ENCODE assay signal across 18 cellular contexts in genomic region chr6:25025248-25025918, GRCh38.
DNase-seq lines count a peak whose midpoint lies in the region; ATAC-seq and TF ChIP-seq lines count a peak whose summit lies in the region.
"Had no signal": no experiment of that assay in that cellular context is flagged by ENCODE, and none has a peak within 500 bp of the region (broad histone marks: within the 10 kb centered on the region; RNA-seq: fewer than 3 reads in every experiment).

No MANE protein-coding gene starts in this region.

- H3K27ac ChIP-seq in KMS-11 = peak overlapping the region; percentile 85
- H3K27ac ChIP-seq: cardiac muscle cell, HL-60, left ventricle myocardium inferior, tibial nerve had no signal

- H3K4me3 Mint-ChIP-seq in activated CD4-positive, alpha-beta T cell treated with anti-CD3 and anti-CD28 coated beads, Interleukin-2, amount 10 ng/mL, durations not matched to agents 7 days and 5 days = no peak overlapping the region
- H3K4me3 Mint-ChIP-seq in activated CD8-positive, alpha-beta T cell treated with anti-CD3 and anti-CD28 coated beads, Interleukin-2, amount 10 ng/mL, durations not matched to agents 7 days and 5 days = no peak overlapping the region
- H3K4me3 Mint-ChIP-seq in natural killer cell = no peak overlapping the region

- H3K79me2 ChIP-seq in KMS-11 (ENCODE audit: insufficient read depth, low read depth) = no peaks in the 10 kb centered on the region

- H3K27ac Mint-ChIP-seq in activated CD4-positive, alpha-beta T cell treated with anti-CD3 and anti-CD28 coated beads, Interleukin-2, amount 10 ng/mL, durations not matched to agents 7 days and 5 days = peak overlapping the region; percentile 80
- peak overlapping the region; percentile 62 for H3K27ac Mint-ChIP-seq in activated CD8-positive, alpha-beta T cell treated with anti-CD3 and anti-CD28 coated beads, Interleukin-2, amount 10 ng/mL, durations not matched to agents 7 days and 5 days
- H3K27ac Mint-ChIP-seq in natural killer cell = peak overlapping the region; percentile 7 to 71

- no peaks in the 10 kb centered on the region for H3K36me3 ChIP-seq in KMS-11 (ENCODE audit: insufficient read depth)
- H3K36me3 ChIP-seq: cardiac muscle cell, left ventricle myocardium inferior, tibial nerve had no signal

- intact Hi-C loops in natural killer cell (cut with micrococcal nuclease) = no loop called here

- no peak overlapping the region for H3K4me3 ChIP-seq in KMS-11 (IDR thresholded peaks at IDR 0.05; ENCODE audit: insufficient read depth, low read depth, low read length)
- H3K4me3 ChIP-seq: cardiac muscle cell, left ventricle myocardium inferior, tibial nerve had no signal

- H3K4me1 ChIP-seq in KMS-11 (ENCODE audit: low read depth, poor library complexity, severe bottlenecking) = peaks cover 39% of the 10 kb centered on the region
- H3K4me1 ChIP-seq: left ventricle myocardium inferior, tibial nerve had no signal

- H3K9ac ChIP-seq in KMS-11 = peak overlapping the region; percentile 28; the same call in 1 of the 2 replicates

- ATAC-seq in activated CD8-positive, alpha-beta T cell treated with anti-CD3 and anti-CD28 coated beads, Interleukin-2, amount 10 ng/mL, durations not matched to agents 7 days and 5 days = no peak
- ATAC-seq in natural killer cell = no peak
- ATAC-seq in esophagus mucosa = no peak
- ATAC-seq: PC-3 had no signal

- H3K9me3 Mint-ChIP-seq in activated CD4-positive, alpha-beta T cell treated with anti-CD3 and anti-CD28 coated beads, Interleukin-2, amount 10 ng/mL, durations not matched to agents 7 days and 5 days = no peaks in the 10 kb centered on the region
- no peaks in the 10 kb centered on the region for H3K9me3 Mint-ChIP-seq in activated CD8-positive, alpha-beta T cell treated with anti-CD3 and anti-CD28 coated beads, Interleukin-2, amount 10 ng/mL, durations not matched to agents 7 days and 5 days (ENCODE audit: insufficient read depth)
- no peaks in the 10 kb centered on the region for H3K9me3 Mint-ChIP-seq in natural killer cell

- CTCF ChIA-PET in activated CD4-positive, alpha-beta T cell treated with anti-CD3 and anti-CD28 coated beads, Interleukin-2, amount 10 ng/mL, durations not matched to agents 7 days and 5 days (lab: Charles Lee) = interaction anchor here (0.6 to 6.8 kb wide), 10 partner anchors 7 to 454 kb away, joined by 3 to 68 read pairs (median 15); no protein-coding TSS in a partner anchor
- CTCF ChIA-PET in activated CD8-positive, alpha-beta T cell treated with anti-CD3 and anti-CD28 coated beads, Interleukin-2, amount 10 ng/mL, durations not matched to agents 7 days and 5 days (lab: Charles Lee) = interaction anchor here (0.7 to 6.9 kb wide), 20 partner anchors 10 to 307 kb away, joined by 3 to 159 read pairs (median 18); no protein-coding TSS in a partner anchor

- TF ChIP-seq CTCF in KMS-11 (conservative IDR thresholded peaks at IDR 0.05; ENCODE audit: low read depth, low read length) (no peak), natural killer cell (IDR thresholded peaks at IDR 0.05) (no peak)

- peak overlapping the region; percentile 65 for H3K4me2 ChIP-seq in KMS-11

- H2AFZ ChIP-seq in KMS-11 (ENCODE audit: low read depth) = peak overlapping the region; percentile 80

- H4K20me1 ChIP-seq in KMS-11 (ENCODE audit: insufficient read depth) = no peaks in the 10 kb centered on the region

- H3K4me1 Mint-ChIP-seq in activated CD4-positive, alpha-beta T cell treated with anti-CD3 and anti-CD28 coated beads, Interleukin-2, amount 10 ng/mL, durations not matched to agents 7 days and 5 days = peaks cover 56% of the 10 kb centered on the region
- H3K4me1 Mint-ChIP-seq in activated CD8-positive, alpha-beta T cell treated with anti-CD3 and anti-CD28 coated beads, Interleukin-2, amount 10 ng/mL, durations not matched to agents 7 days and 5 days (ENCODE audit: low read depth) = peaks cover 51% of the 10 kb centered on the region
- peaks cover 21% of the 10 kb centered on the region in 2 donors for H3K4me1 Mint-ChIP-seq in natural killer cell

- POLR2A ChIA-PET in activated CD4-positive, alpha-beta T cell treated with anti-CD3 and anti-CD28 coated beads, Interleukin-2, amount 10 ng/mL, durations not matched to agents 7 days and 5 days (lab: Charles Lee) = interaction anchor here (0.6 to 1.1 kb wide), 3 partner anchors 19 to 59 kb away, joined by 3 to 13 read pairs (median 5); no protein-coding TSS in a partner anchor
- POLR2A ChIA-PET in activated CD8-positive, alpha-beta T cell treated with anti-CD3 and anti-CD28 coated beads, Interleukin-2, amount 10 ng/mL, durations not matched to agents 7 days and 5 days (lab: Charles Lee) = interaction anchor here (0.7 to 3.5 kb wide), 5 partner anchors 7 to 371 kb away, joined by 3 to 17 read pairs (median 5); no protein-coding TSS in a partner anchor

- DNase-seq in activated CD4-positive, alpha-beta T cell treated with anti-CD3 and anti-CD28 coated beads, Interleukin-2, amount 10 ng/mL, durations not matched to agents 7 days and 5 days = no peak
- DNase-seq in activated CD4-positive, alpha-beta T cell treated with anti-CD3 and anti-CD28 coated beads, Interleukin-2, amount 50 U/mL, for 48 hours = no peak
- no peak for DNase-seq in activated CD8-positive, alpha-beta T cell treated with anti-CD3 and anti-CD28 coated beads, Interleukin-2, amount 10 ng/mL, durations not matched to agents 7 days and 5 days
- no peak for DNase-seq in natural killer cell
- DNase-seq in activated CD4-positive, CD25-positive, alpha-beta regulatory T cell (lab: John Stamatoyannopoulos, UW) = no peak
- DNase-seq in cortex of kidney (lab: John Stamatoyannopoulos, UW) = no peak
- DNase-seq: activated gamma-delta T cell; effector CD8-positive, alpha-beta T cell; GDM1; left ventricle myocardium inferior; NCI-H1694 treated with DMSO at 0.1 percent for 48 hours; PC-3; SW 1271 had no signal

- no peaks in the 10 kb centered on the region for H3K27me3 ChIP-seq in KMS-11 (ENCODE audit: insufficient read depth, low read depth)
- H3K27me3 ChIP-seq: cardiac muscle cell, tibial nerve had no signal

- H3K36me3 Mint-ChIP-seq in activated CD4-positive, alpha-beta T cell treated with anti-CD3 and anti-CD28 coated beads, Interleukin-2, amount 10 ng/mL, durations not matched to agents 7 days and 5 days (ENCODE audit: low read depth) = peaks cover 16% of the 10 kb centered on the region
- peaks cover 25% of the 10 kb centered on the region for H3K36me3 Mint-ChIP-seq in activated CD8-positive, alpha-beta T cell treated with anti-CD3 and anti-CD28 coated beads, Interleukin-2, amount 10 ng/mL, durations not matched to agents 7 days and 5 days (ENCODE audit: low read depth)
- H3K36me3 Mint-ChIP-seq in natural killer cell = no peaks in the 10 kb centered on the region

- no peaks in the 10 kb centered on the region for H3K27me3 Mint-ChIP-seq in activated CD4-positive, alpha-beta T cell treated with anti-CD3 and anti-CD28 coated beads, Interleukin-2, amount 10 ng/mL, durations not matched to agents 7 days and 5 days
- no peaks in the 10 kb centered on the region for H3K27me3 Mint-ChIP-seq in activated CD8-positive, alpha-beta T cell treated with anti-CD3 and anti-CD28 coated beads, Interleukin-2, amount 10 ng/mL, durations not matched to agents 7 days and 5 days (ENCODE audit: low read depth)
- no peaks in the 10 kb centered on the region for H3K27me3 Mint-ChIP-seq in natural killer cell (ENCODE audit: low read depth in 2 of 2)
